In the genomic region with DNA sequence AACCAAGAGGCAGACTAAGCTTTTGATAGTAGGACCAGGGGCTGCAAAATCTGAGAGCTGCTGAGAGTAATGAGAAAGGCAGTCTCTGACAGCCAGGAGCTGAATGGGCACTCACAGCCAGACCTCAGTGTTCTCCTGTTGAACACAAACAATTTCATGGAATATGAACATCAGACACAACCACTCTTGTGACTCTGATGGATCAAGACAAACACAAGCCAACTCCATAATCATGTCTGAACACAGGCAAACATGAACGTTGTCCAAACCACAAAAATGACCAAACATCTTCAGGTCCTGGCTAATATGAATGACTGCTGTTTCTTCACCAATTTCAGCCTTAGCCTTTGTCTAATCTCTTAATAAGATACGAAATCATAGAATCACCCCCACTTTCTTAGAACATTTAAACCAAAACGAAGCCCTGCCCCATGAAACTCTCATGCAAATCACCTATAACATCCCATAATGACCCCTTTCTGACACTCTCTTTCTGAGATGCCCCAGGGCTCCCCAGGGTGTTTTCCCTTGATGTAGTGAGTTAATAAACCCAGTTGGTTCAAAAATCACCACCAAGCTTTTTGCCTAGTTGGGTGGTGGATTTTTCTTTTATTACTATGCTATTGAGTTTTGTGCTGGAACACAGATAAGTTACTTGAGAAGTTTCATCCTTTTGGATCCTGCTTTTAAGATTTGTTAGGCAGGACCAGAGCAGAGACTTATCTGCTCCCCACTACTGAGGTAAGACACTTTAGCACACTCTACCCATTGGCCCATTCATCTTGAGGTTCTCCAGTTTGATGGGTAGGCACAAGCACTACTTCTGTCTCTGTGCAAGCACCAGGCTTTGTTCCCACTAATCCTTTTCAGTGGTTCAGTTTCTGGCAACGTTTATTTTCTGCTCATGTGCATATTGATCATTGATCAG, we compare ENCODE assay signal across 9 cellular contexts. TPM values are rescaled to one million over a fixed set of nuclear protein-coding genes. Genes with fewer than 3 reads are reported as not detected.
DNase-seq lines count a peak whose midpoint lies in the region; ATAC-seq, FAIRE-seq and TF ChIP-seq lines count a peak whose summit lies in the region.
"Had no signal": no experiment of that assay in that cellular context is flagged by ENCODE, and none has a peak within 500 bp of the region (broad histone marks: within the 10 kb centered on the region; RNA-seq: fewer than 3 reads in every experiment).

No MANE protein-coding gene starts in this region.

- no peaks in the 10 kb centered on the region for H3K27me3 Mint-ChIP-seq in GM23338 (ENCODE audit: insufficient read depth, low read depth, poor library complexity)

- H3K27ac ChIP-seq in GM23338 (ENCODE audit: low read depth) (no peak overlapping the region), Karpas-422 (ENCODE audit: low read length) (peak overlapping the region; percentile 85), keratinocyte (ENCODE audit: control insufficient read depth, insufficient read depth, low read length) (no peak overlapping the region), heart left ventricle (no peak overlapping the region)
- H3K27ac ChIP-seq: KMS-11 had no signal

- TF ChIP-seq CTCF in GM23338 (conservative IDR thresholded peaks at IDR 0.05; ENCODE audit: low read depth in 2 of 2) (no peak), keratinocyte (optimal IDR thresholded peaks at IDR 0.05 in 1 of 3, IDR thresholded peaks at IDR 0.05 in 1 of 3, conservative IDR thresholded peaks at IDR 0.05 in 1 of 3; ENCODE audit: extremely low read depth in 1 of 3, insufficient read depth in 2 of 3, low read length in 3 of 3) (no peak), heart left ventricle (IDR thresholded peaks at IDR 0.05) (no peak)

- no peaks in the 10 kb centered on the region for H3K9me3 Mint-ChIP-seq in GM23338

- no peak for TF ChIP-seq POLR2A in heart left ventricle (IDR thresholded peaks at IDR 0.05)

- ATAC-seq in GM18873 (IDR thresholded peaks at IDR 0.05; ENCODE audit: low FRiP score, unreplicated experiment) (peak; percentile 59), GM23338 (no peak), heart left ventricle (no peak)

- intact Hi-C loops in heart left ventricle (cut with DNase I) = loop anchor here in 4 of 10 donors (5.0 to 10.0 kb wide), 5 partner anchors 63 to 292 kb away; a partner anchor contains a TSS

- H3K27ac Mint-ChIP-seq in GM23338 = no peak overlapping the region

- no peak overlapping the region for H3K4me2 ChIP-seq in GM23338
- H3K4me2 ChIP-seq in Karpas-422 (ENCODE audit: low read depth, low read length, poor library complexity, severe bottlenecking) = peak overlapping the region; percentile 62
- peak overlapping the region; percentile 9 for H3K4me2 ChIP-seq in keratinocyte (ENCODE audit: control insufficient read depth, extremely low read depth, insufficient read depth, low read depth, low read length)
- H3K4me2 ChIP-seq: KMS-11 had no signal

- peak; percentile 49 for FAIRE-seq in keratinocyte (lab: Jason Lieb, UNC)

- H3K4me3 Mint-ChIP-seq in GM23338 = no peak overlapping the region

- H3K27me3 ChIP-seq in GM23338 (ENCODE audit: insufficient read depth) (no peaks in the 10 kb centered on the region), Karpas-422 (ENCODE audit: low read length) (no peaks in the 10 kb centered on the region), keratinocyte (ENCODE audit: control insufficient read depth, extremely low read depth, insufficient read depth, low read length) (no peaks in the 10 kb centered on the region), heart left ventricle (no peaks in the 10 kb centered on the region)

- no peaks in the 10 kb centered on the region for H3K9me1 ChIP-seq in keratinocyte (ENCODE audit: control insufficient read depth, extremely low read depth, insufficient read depth, low read length)

- H3K36me3 ChIP-seq in GM23338 (ENCODE audit: insufficient read depth) (no peaks in the 10 kb centered on the region), Karpas-422 (ENCODE audit: insufficient read depth, low read length) (no peaks in the 10 kb centered on the region), keratinocyte (ENCODE audit: control insufficient read depth in 2 of 2, extremely low read depth in 1 of 2, insufficient read depth in 2 of 2, low read length in 2 of 2) (no peaks in the 10 kb centered on the region), heart left ventricle (no peaks in the 10 kb centered on the region)

- H3K4me1 Mint-ChIP-seq in GM23338 = peaks cover 26% of the 10 kb centered on the region

- H3K79me2 ChIP-seq in GM23338 (replicated peaks; ENCODE audit: insufficient read depth) = no peaks in the 10 kb centered on the region
- H3K79me2 ChIP-seq in Karpas-422 (ENCODE audit: low read length) = no peaks in the 10 kb centered on the region
- no peaks in the 10 kb centered on the region for H3K79me2 ChIP-seq in keratinocyte (ENCODE audit: control insufficient read depth, insufficient read depth, low read length)

- H3K9me2 ChIP-seq in GM23338 (ENCODE audit: insufficient read depth) = no peaks in the 10 kb centered on the region
- H3K9me2 ChIP-seq in Karpas-422 (replicated peaks; ENCODE audit: insufficient read depth, low read length) = no peaks in the 10 kb centered on the region

- no peaks in the 10 kb centered on the region for H4K20me1 ChIP-seq in GM23338 (replicated peaks; ENCODE audit: insufficient read depth)
- H4K20me1 ChIP-seq in Karpas-422 (ENCODE audit: insufficient read depth, low read depth, low read length) = no peaks in the 10 kb centered on the region
- no peaks in the 10 kb centered on the region for H4K20me1 ChIP-seq in keratinocyte (ENCODE audit: control insufficient read depth, extremely low read depth, insufficient read depth, low read length)

- dilution Hi-C loops in keratinocyte (cut with MboI; ENCODE audit: extremely low pct_ligation_motif_present, low sequenced_read_pairs) = no loop called here

- peak overlapping the region; percentile 63 for H3K9ac ChIP-seq in Karpas-422 (ENCODE audit: low read length)
- H3K9ac ChIP-seq in keratinocyte (ENCODE audit: control insufficient read depth, extremely low read depth, insufficient read depth, low read length) = no peak overlapping the region
- H3K9ac ChIP-seq: KMS-11 had no signal

- no peaks in the 10 kb centered on the region for H3F3A ChIP-seq in GM23338 (replicated peaks; ENCODE audit: low read depth)

- 62 to 69% (median 67%) methylated on average over 4 of the region's 4 CpGs for WGBS in heart left ventricle, 4 donors

- H3K9me3 ChIP-seq in Karpas-422 (ENCODE audit: low read length) (no peaks in the 10 kb centered on the region), keratinocyte (ENCODE audit: control insufficient read depth, low read depth, low read length) (no peaks in the 10 kb centered on the region), heart left ventricle (no peaks in the 10 kb centered on the region)

- H3K4me3 ChIP-seq in GM23338 (no peak overlapping the region), Karpas-422 (ENCODE audit: low read length) (peak overlapping the region; percentile 51), keratinocyte (ENCODE audit: control insufficient read depth in 2 of 3, extremely low read depth in 1 of 3, insufficient read depth in 2 of 3, low read depth in 1 of 3, low read length in 3 of 3) (no peak overlapping the region), heart left ventricle (no peak overlapping the region)

- DNase-seq in GM23338 (ENCODE audit: low spot score) (no peak), Karpas-422 (peak; percentile 55), keratinocyte (ENCODE audit: low read depth, low spot score) (no peak), HUDEP-2 (lab: John Stamatoyannopoulos, UW; ENCODE audit: unreplicated experiment in 76 of 76) (no peak), HK-2 (ENCODE audit: unreplicated experiment) (no peak), NCI-H510A (lab: John Stamatoyannopoulos, UW) (no peak), heart left ventricle (no peak)

- H3K4me1 ChIP-seq in GM23338 (ENCODE audit: insufficient read depth) (peaks cover 15% of the 10 kb centered on the region; the same call in 1 of the 2 replicates), Karpas-422 (ENCODE audit: low read length) (peaks cover 47% of the 10 kb centered on the region), keratinocyte (ENCODE audit: control insufficient read depth, extremely low read depth, insufficient read depth, low read length) (peaks cover 5% of the 10 kb centered on the region), heart left ventricle (peaks cover 0 to 2% (median 0%) of the 10 kb centered on the region in 12 donors)

- H2AFZ ChIP-seq in GM23338 (peak overlapping the region; percentile 33; the same call in 1 of the 2 replicates), Karpas-422 (ENCODE audit: low read length) (peak overlapping the region; percentile 87), keratinocyte (ENCODE audit: control insufficient read depth, low read length) (peak overlapping the region; percentile 24)

- no peaks in the 10 kb centered on the region for H3K36me3 Mint-ChIP-seq in GM23338 (ENCODE audit: low read depth)

TF ChIP-seq in GM23338, 12 proteins besides CTCF, POLR2A, EP300 and RAD21 (continues in another document):
- TF ChIP-seq ZNF114 (CRISPR knock-in tag; IDR thresholded peaks at IDR 0.05) (no peak), CREB1 (CRISPR knock-in tag; IDR thresholded peaks at IDR 0.05; ENCODE audit: low read depth) (no peak)

RNA-seq across cellular contexts. Expression of a gene that starts 5.9 kb away (rescaled TPM):
- not detected in 2 replicates for total RNA-seq in GM23338 (2014; rRNA removed; shearing (Covaris generic))
- 0.73 TPM in 1 of 2 replicates, not detected in the other for polyA plus RNA-seq in GM23338 (2016; fragmentation: Nextera tagmentation; extraction: Ambion mirVana)
- 33.7 and 60.5 TPM in 2 replicates for total RNA-seq in Karpas-422 (2014; rRNA removed; shearing (Covaris generic); ENCODE audit: low replicate concordance)
- 35.2 to 41.0 TPM (median 37.0 TPM) in 3 replicates for polyA plus RNA-seq in keratinocyte
- 1.3 TPM for polyA plus RNA-seq in keratinocyte (2011; ENCODE audit: low read depth)
- polyA plus RNA-seq in keratinocyte (2011; cell fraction: cytosol; rRNA removed) = 5.7 and 13.4 TPM in 2 replicates
- 36.1 and 38.6 TPM in 2 replicates for polyA plus RNA-seq in keratinocyte (2011; cell fraction: nucleus; rRNA removed)
- polyA plus RNA-seq in keratinocyte (2012; ENCODE audit: low replicate concordance) = 2.4 and 18.6 TPM in 2 replicates
- polyA minus RNA-seq in keratinocyte = 29.1 to 46.4 TPM (median 42.3 TPM) in 3 replicates
- polyA minus RNA-seq in keratinocyte (2011; cell fraction: cytosol; rRNA and poly(A)+ RNA removed) = 15.2 TPM
- 46.4 and 102 TPM in 2 replicates for polyA minus RNA-seq in keratinocyte (2011; cell fraction: nucleus; rRNA and poly(A)+ RNA removed)
- total RNA-seq in heart left ventricle = 10 to 100 TPM in 1 of 9 donors, 1 to 10 TPM in 8; 2.7 to 30.5 (median 7.0) TPM
- polyA plus RNA-seq in heart left ventricle = 1 to 10 TPM in 1 of 2 donors, under 1 TPM in 1; 0.99 to 7.5 TPM

Comparison
In these comparisons a context has a peak if more than half of its experiments do, and no peak if none do; other contexts are left out.
1. H2AFZ ChIP-seq: peak in every context shown above with its lines; median percentile 87 in Karpas-422; 33 in GM23338; 24 in keratinocyte.